In genomic region chr5:139579-140442, GRCh38 we compare ENCODE assay signal across 1 cellular context.
TF ChIP-seq lines count a peak whose summit lies in the region.

No MANE protein-coding gene starts in this region.

TF ChIP-seq in H1, 55 proteins besides CTCF, POLR2A, EP300 and RAD21:
- TF ChIP-seq SP1 (IDR thresholded peaks at IDR 0.05; ENCODE audit: low read depth, low read length), result no peak
